ENCODE assay signal across 1 cellular context in the genomic region with DNA sequence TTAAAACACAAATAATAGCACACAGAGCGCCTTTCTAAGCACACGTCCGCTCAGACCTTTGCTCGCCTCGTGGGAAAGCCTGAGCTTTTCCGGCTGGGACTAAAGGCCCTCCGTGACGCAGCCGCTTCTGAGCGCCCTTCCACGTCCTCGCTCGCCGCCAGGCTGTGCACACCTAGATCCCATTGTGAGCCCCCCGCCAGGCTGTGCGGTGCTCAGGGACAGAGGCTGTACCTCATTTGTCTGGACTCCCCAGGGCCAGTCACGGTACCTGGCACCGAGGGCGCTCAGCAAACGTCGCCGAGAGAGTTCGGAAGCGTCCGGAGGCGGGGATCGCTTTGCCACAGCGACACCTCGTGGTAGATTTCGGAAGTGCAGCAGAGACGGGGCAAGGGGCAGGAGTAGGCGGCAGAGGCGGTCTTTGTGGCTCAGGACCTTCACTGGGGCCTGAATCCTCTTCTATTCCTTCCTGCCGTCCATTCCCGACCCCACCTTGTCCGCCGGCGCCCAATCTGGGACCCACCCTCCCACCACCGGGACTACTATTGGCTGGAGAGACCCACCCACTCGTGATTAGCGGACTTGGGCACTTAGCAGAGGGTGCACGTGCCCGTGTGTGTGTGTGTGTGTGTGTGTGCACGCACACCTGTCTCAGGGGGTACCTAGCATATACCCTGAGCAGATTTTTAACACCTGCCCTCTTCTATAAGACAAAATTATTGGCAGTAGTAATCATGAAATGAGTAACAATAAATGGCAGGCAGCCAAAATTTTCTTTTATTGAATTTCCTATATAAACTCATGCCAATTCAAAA.
A peak's percentile ranks its signal among the peaks of the same experiment; 100 is the strongest.
TF ChIP-seq lines count a peak whose summit lies in the region.

No MANE protein-coding gene starts in this region.

TF ChIP-seq in HepG2, 621 proteins besides CTCF, POLR2A, EP300 and RAD21 (continued from another document and continues in another):
- TF ChIP-seq, protein P1, sequence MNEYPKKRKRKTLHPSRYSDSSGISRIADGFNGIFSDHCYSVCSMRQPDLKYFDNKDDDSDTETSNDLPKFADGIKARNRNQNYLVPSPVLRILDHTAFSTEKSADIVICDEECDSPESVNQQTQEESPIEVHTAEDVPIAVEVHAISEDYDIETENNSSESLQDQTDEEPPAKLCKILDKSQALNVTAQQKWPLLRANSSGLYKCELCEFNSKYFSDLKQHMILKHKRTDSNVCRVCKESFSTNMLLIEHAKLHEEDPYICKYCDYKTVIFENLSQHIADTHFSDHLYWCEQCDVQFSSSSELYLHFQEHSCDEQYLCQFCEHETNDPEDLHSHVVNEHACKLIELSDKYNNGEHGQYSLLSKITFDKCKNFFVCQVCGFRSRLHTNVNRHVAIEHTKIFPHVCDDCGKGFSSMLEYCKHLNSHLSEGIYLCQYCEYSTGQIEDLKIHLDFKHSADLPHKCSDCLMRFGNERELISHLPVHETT (CRISPR knock-in tag; conservative IDR thresholded peaks at IDR 0.05) = no peak
- TF ChIP-seq HOXA3 (CRISPR knock-in tag; IDR thresholded peaks at IDR 0.05) = peak; percentile 36; the same call in 1 of the 2 replicates
- peak; percentile 64; the same call in 1 of the 2 replicates for TF ChIP-seq RXRA (CRISPR knock-in tag; IDR thresholded peaks at IDR 0.05)
- no peak for TF ChIP-seq EED (CRISPR knock-in tag; IDR thresholded peaks at IDR 0.05)
- TF ChIP-seq ZNF354B (CRISPR knock-in tag; IDR thresholded peaks at IDR 0.05) = no peak
- TF ChIP-seq, protein P2, sequence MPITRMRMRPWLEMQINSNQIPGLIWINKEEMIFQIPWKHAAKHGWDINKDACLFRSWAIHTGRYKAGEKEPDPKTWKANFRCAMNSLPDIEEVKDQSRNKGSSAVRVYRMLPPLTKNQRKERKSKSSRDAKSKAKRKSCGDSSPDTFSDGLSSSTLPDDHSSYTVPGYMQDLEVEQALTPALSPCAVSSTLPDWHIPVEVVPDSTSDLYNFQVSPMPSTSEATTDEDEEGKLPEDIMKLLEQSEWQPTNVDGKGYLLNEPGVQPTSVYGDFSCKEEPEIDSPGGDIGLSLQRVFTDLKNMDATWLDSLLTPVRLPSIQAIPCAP (CRISPR knock-in tag; IDR thresholded peaks at IDR 0.05; ENCODE audit: low read depth) = no peak
- TF ChIP-seq AFF4 (CRISPR knock-in tag; IDR thresholded peaks at IDR 0.05) = no peak
- no peak for TF ChIP-seq ZNF383 (CRISPR knock-in tag; IDR thresholded peaks at IDR 0.05; ENCODE audit: borderline replicate concordance)
- TF ChIP-seq MBD4 (IDR thresholded peaks at IDR 0.05; ENCODE audit: borderline replicate concordance, low read length) = no peak
- TF ChIP-seq HMG20A (CRISPR knock-in tag; IDR thresholded peaks at IDR 0.05; ENCODE audit: borderline replicate concordance) = no peak
- no peak for TF ChIP-seq POLR2G (IDR thresholded peaks at IDR 0.05; ENCODE audit: low read depth, low read length)
- no peak for TF ChIP-seq NCOA5 (CRISPR knock-in tag; IDR thresholded peaks at IDR 0.05)
- TF ChIP-seq, protein P3, sequence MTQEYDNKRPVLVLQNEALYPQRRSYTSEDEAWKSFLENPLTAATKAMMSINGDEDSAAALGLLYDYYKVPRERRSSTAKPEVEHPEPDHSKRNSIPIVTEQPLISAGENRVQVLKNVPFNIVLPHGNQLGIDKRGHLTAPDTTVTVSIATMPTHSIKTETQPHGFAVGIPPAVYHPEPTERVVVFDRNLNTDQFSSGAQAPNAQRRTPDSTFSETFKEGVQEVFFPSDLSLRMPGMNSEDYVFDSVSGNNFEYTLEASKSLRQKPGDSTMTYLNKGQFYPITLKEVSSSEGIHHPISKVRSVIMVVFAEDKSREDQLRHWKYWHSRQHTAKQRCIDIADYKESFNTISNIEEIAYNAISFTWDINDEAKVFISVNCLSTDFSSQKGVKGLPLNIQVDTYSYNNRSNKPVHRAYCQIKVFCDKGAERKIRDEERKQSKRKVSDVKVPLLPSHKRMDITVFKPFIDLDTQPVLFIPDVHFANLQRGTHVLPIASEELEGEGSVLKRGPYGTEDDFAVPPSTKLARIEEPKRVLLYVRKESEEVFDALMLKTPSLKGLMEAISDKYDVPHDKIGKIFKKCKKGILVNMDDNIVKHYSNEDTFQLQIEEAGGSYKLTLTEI (CRISPR knock-in tag; conservative IDR thresholded peaks at IDR 0.05) = no peak
- TF ChIP-seq KDM6A (CRISPR knock-in tag; IDR thresholded peaks at IDR 0.05; ENCODE audit: low read depth) = no peak
- TF ChIP-seq ZNF101 (CRISPR knock-in tag; IDR thresholded peaks at IDR 0.05; ENCODE audit: borderline replicate concordance, low read depth) = no peak
- no peak for TF ChIP-seq ZFP1 (CRISPR knock-in tag; IDR thresholded peaks at IDR 0.05)
- TF ChIP-seq ZNF563 (CRISPR knock-in tag; IDR thresholded peaks at IDR 0.05) = no peak
- TF ChIP-seq ZNF331 (CRISPR knock-in tag; IDR thresholded peaks at IDR 0.05) = 0 out of 2 replicates have a peak, but pooled peaks have one; percentile 27
- TF ChIP-seq ZNF766 (CRISPR knock-in tag; IDR thresholded peaks at IDR 0.05; ENCODE audit: borderline replicate concordance) = no peak
- TF ChIP-seq ZSCAN29 (CRISPR knock-in tag; conservative IDR thresholded peaks at IDR 0.05) = no peak
- TF ChIP-seq, protein P4, sequence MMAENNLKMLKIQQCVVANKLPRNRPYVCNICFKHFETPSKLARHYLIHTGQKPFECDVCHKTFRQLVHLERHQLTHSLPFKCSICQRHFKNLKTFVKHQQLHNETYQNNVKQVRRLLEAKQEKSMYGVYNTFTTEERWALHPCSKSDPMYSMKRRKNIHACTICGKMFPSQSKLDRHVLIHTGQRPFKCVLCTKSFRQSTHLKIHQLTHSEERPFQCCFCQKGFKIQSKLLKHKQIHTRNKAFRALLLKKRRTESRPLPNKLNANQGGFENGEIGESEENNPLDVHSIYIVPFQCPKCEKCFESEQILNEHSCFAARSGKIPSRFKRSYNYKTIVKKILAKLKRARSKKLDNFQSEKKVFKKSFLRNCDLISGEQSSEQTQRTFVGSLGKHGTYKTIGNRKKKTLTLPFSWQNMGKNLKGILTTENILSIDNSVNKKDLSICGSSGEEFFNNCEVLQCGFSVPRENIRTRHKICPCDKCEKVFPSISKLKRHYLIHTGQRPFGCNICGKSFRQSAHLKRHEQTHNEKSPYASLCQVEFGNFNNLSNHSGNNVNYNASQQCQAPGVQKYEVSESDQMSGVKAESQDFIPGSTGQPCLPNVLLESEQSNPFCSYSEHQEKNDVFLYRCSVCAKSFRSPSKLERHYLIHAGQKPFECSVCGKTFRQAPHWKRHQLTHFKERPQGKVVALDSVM (CRISPR knock-in tag; IDR thresholded peaks at IDR 0.05) = no peak
- TF ChIP-seq, protein P5, sequence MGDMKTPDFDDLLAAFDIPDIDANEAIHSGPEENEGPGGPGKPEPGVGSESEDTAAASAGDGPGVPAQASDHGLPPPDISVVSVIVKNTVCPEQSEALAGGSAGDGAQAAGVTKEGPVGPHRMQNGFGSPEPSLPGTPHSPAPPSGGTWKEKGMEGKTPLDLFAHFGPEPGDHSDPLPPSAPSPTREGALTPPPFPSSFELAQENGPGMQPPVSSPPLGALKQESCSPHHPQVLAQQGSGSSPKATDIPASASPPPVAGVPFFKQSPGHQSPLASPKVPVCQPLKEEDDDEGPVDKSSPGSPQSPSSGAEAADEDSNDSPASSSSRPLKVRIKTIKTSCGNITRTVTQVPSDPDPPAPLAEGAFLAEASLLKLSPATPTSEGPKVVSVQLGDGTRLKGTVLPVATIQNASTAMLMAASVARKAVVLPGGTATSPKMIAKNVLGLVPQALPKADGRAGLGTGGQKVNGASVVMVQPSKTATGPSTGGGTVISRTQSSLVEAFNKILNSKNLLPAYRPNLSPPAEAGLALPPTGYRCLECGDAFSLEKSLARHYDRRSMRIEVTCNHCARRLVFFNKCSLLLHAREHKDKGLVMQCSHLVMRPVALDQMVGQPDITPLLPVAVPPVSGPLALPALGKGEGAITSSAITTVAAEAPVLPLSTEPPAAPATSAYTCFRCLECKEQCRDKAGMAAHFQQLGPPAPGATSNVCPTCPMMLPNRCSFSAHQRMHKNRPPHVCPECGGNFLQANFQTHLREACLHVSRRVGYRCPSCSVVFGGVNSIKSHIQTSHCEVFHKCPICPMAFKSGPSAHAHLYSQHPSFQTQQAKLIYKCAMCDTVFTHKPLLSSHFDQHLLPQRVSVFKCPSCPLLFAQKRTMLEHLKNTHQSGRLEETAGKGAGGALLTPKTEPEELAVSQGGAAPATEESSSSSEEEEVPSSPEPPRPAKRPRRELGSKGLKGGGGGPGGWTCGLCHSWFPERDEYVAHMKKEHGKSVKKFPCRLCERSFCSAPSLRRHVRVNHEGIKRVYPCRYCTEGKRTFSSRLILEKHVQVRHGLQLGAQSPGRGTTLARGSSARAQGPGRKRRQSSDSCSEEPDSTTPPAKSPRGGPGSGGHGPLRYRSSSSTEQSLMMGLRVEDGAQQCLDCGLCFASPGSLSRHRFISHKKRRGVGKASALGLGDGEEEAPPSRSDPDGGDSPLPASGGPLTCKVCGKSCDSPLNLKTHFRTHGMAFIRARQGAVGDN (CRISPR knock-in tag; IDR thresholded peaks at IDR 0.05) = peak; percentile 89
- TF ChIP-seq RARG (CRISPR knock-in tag; IDR thresholded peaks at IDR 0.05; ENCODE audit: low read depth) = no peak
- TF ChIP-seq ATF7 (IDR thresholded peaks at IDR 0.05) = no peak
- TF ChIP-seq ATF7 (CRISPR knock-in tag; IDR thresholded peaks at IDR 0.05) = no peak
- no peak for TF ChIP-seq ZC3H4 (CRISPR knock-in tag; IDR thresholded peaks at IDR 0.05; ENCODE audit: borderline replicate concordance)
- no peak for TF ChIP-seq ZNF614 (CRISPR knock-in tag; IDR thresholded peaks at IDR 0.05; ENCODE audit: borderline replicate concordance)
- no peak for TF ChIP-seq ZIK1 (CRISPR knock-in tag; IDR thresholded peaks at IDR 0.05; ENCODE audit: borderline replicate concordance, low read depth)
- TF ChIP-seq ZBTB33 (CRISPR knock-in tag; IDR thresholded peaks at IDR 0.05) = no peak
- no peak for TF ChIP-seq EHMT2 (IDR thresholded peaks at IDR 0.05; ENCODE audit: borderline replicate concordance, low read depth, low read length)
- no peak for TF ChIP-seq ZUFSP (CRISPR knock-in tag; IDR thresholded peaks at IDR 0.05; ENCODE audit: borderline replicate concordance)
- no peak for TF ChIP-seq ZNF468 (CRISPR knock-in tag; IDR thresholded peaks at IDR 0.05)
- TF ChIP-seq NCOA2 (CRISPR knock-in tag; IDR thresholded peaks at IDR 0.05) = no peak
- TF ChIP-seq KMT2B (CRISPR knock-in tag; IDR thresholded peaks at IDR 0.05) = no peak
- TF ChIP-seq ZNF891 (CRISPR knock-in tag; IDR thresholded peaks at IDR 0.05) = peak; percentile 78; the same call in 1 of the 2 replicates
- TF ChIP-seq TGIF2 (CRISPR knock-in tag; IDR thresholded peaks at IDR 0.05) = no peak
- no peak for TF ChIP-seq ZNF569 (CRISPR knock-in tag; IDR thresholded peaks at IDR 0.05; ENCODE audit: borderline replicate concordance)
- TF ChIP-seq, protein P6, sequence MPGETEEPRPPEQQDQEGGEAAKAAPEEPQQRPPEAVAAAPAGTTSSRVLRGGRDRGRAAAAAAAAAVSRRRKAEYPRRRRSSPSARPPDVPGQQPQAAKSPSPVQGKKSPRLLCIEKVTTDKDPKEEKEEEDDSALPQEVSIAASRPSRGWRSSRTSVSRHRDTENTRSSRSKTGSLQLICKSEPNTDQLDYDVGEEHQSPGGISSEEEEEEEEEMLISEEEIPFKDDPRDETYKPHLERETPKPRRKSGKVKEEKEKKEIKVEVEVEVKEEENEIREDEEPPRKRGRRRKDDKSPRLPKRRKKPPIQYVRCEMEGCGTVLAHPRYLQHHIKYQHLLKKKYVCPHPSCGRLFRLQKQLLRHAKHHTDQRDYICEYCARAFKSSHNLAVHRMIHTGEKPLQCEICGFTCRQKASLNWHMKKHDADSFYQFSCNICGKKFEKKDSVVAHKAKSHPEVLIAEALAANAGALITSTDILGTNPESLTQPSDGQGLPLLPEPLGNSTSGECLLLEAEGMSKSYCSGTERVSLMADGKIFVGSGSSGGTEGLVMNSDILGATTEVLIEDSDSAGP (CRISPR knock-in tag; IDR thresholded peaks at IDR 0.05; ENCODE audit: borderline replicate concordance) = peak; percentile 77
